In genomic region chr9:93829271-93830223, GRCh38 we compare ENCODE assay signal across 15 cellular contexts.
"Had no signal": no experiment of that assay in that cellular context is flagged by ENCODE, and none has a peak within 500 bp of the region (broad histone marks: within the 10 kb centered on the region; RNA-seq: fewer than 3 reads in every experiment).

No MANE protein-coding gene starts in this region.

- H3K4me3 Mint-ChIP-seq: activated B cell treated with CpG ODN at 0.5 μM for 24 hours; stimulated activated effector memory CD8-positive, alpha-beta T cell treated with anti-CD3 and anti-CD28 coated beads, Interleukin-12 subunit alpha, Interleukin-12 subunit beta, amount 100 ng/mL, for 72 hours had no signal

- H3K27ac Mint-ChIP-seq: activated B cell treated with CpG ODN at 0.5 μM for 24 hours; activated naive CD4-positive, alpha-beta T cell treated with anti-CD3 and anti-CD28 coated beads, Interleukin-2, amount 50 U/mL, for 72 hours; brain; stimulated activated effector memory CD8-positive, alpha-beta T cell treated with anti-CD3 and anti-CD28 coated beads, Interleukin-12 subunit alpha, Interleukin-12 subunit beta, amount 100 ng/mL, for 72 hours had no signal

- DNase-seq: activated B cell treated with CpG ODN at 0.5 μM for 24 hours; activated CD4-positive, alpha-beta T cell treated with anti-CD3 and anti-CD28 coated beads, Interleukin-2, amount 50 U/mL, for 1 hour; activated T-cell treated with anti-CD3 and anti-CD28 coated beads for 4 hours; amygdala; foreskin keratinocyte; head of caudate nucleus; left ventricle myocardium superior; midbrain; right cardiac atrium; T-helper 2 cell had no signal

- H3K4me1 Mint-ChIP-seq: brain had no signal

- H3K27ac ChIP-seq: foreskin keratinocyte, tibial nerve had no signal

- ATAC-seq: activated naive CD4-positive, alpha-beta T cell treated with anti-CD3 and anti-CD28 coated beads, Interleukin-2, amount 50 U/mL, for 72 hours; foreskin keratinocyte; left ventricle myocardium superior; right cardiac atrium; stimulated activated effector memory CD8-positive, alpha-beta T cell treated with anti-CD3 and anti-CD28 coated beads, Interleukin-12 subunit alpha, Interleukin-12 subunit beta, amount 100 ng/mL, for 72 hours had no signal

- H3K36me3 ChIP-seq: tibial nerve had no signal

- H3K4me3 ChIP-seq: smooth muscle cell, tibial nerve had no signal

- H3K36me3 Mint-ChIP-seq: brain; stimulated activated effector memory CD8-positive, alpha-beta T cell treated with anti-CD3 and anti-CD28 coated beads, Interleukin-12 subunit alpha, Interleukin-12 subunit beta, amount 100 ng/mL, for 72 hours had no signal

- H3K4me1 ChIP-seq: foreskin keratinocyte had no signal

- H3K9me3 Mint-ChIP-seq: stimulated activated effector memory CD8-positive, alpha-beta T cell treated with anti-CD3 and anti-CD28 coated beads, Interleukin-12 subunit alpha, Interleukin-12 subunit beta, amount 100 ng/mL, for 72 hours had no signal
